In the genomic region with DNA sequence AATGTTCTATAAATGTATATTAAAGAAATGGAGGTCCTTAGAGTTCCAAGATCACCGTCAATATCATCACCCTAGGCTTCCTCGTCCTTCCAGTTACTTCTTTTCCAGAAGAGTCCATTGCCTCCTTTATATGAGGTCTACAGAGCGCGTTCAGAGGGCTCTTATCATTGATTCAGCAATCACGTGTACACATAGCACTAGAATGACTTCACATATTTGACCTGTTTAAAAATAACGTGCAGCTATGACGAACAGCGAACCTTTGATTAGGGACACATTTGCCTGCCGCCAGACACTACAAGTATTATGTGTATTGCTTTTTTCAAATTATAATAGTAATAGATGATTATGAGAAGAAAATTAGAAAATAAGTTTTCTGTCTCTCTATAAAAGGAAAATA, we compare ENCODE assay signal across 1 cellular context.
A peak's percentile ranks its signal among the peaks of the same experiment; 100 is the strongest.
TF ChIP-seq lines count a peak whose summit lies in the region.

No MANE protein-coding gene starts in this region.

TF ChIP-seq in K562, 482 proteins besides CTCF, POLR2A, EP300 and RAD21 (continued from another document):
- TF ChIP-seq NFE2 (IDR thresholded peaks at IDR 0.05; ENCODE audit: low read depth) (peak; percentile 12; the same call in 1 of the 2 replicates), CBX3 (IDR thresholded peaks at IDR 0.05; ENCODE audit: borderline replicate concordance in 1 of 2, low read length in 2 of 2) (no peak)
- TF ChIP-seq, protein P1, sequence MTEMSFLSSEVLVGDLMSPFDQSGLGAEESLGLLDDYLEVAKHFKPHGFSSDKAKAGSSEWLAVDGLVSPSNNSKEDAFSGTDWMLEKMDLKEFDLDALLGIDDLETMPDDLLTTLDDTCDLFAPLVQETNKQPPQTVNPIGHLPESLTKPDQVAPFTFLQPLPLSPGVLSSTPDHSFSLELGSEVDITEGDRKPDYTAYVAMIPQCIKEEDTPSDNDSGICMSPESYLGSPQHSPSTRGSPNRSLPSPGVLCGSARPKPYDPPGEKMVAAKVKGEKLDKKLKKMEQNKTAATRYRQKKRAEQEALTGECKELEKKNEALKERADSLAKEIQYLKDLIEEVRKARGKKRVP (CRISPR knock-in tag; IDR thresholded peaks at IDR 0.05) = no peak
- TF ChIP-seq, protein P2, sequence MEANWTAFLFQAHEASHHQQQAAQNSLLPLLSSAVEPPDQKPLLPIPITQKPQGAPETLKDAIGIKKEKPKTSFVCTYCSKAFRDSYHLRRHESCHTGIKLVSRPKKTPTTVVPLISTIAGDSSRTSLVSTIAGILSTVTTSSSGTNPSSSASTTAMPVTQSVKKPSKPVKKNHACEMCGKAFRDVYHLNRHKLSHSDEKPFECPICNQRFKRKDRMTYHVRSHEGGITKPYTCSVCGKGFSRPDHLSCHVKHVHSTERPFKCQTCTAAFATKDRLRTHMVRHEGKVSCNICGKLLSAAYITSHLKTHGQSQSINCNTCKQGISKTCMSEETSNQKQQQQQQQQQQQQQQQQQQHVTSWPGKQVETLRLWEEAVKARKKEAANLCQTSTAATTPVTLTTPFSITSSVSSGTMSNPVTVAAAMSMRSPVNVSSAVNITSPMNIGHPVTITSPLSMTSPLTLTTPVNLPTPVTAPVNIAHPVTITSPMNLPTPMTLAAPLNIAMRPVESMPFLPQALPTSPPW (CRISPR knock-in tag; IDR thresholded peaks at IDR 0.05) = no peak
- TF ChIP-seq, protein P3, sequence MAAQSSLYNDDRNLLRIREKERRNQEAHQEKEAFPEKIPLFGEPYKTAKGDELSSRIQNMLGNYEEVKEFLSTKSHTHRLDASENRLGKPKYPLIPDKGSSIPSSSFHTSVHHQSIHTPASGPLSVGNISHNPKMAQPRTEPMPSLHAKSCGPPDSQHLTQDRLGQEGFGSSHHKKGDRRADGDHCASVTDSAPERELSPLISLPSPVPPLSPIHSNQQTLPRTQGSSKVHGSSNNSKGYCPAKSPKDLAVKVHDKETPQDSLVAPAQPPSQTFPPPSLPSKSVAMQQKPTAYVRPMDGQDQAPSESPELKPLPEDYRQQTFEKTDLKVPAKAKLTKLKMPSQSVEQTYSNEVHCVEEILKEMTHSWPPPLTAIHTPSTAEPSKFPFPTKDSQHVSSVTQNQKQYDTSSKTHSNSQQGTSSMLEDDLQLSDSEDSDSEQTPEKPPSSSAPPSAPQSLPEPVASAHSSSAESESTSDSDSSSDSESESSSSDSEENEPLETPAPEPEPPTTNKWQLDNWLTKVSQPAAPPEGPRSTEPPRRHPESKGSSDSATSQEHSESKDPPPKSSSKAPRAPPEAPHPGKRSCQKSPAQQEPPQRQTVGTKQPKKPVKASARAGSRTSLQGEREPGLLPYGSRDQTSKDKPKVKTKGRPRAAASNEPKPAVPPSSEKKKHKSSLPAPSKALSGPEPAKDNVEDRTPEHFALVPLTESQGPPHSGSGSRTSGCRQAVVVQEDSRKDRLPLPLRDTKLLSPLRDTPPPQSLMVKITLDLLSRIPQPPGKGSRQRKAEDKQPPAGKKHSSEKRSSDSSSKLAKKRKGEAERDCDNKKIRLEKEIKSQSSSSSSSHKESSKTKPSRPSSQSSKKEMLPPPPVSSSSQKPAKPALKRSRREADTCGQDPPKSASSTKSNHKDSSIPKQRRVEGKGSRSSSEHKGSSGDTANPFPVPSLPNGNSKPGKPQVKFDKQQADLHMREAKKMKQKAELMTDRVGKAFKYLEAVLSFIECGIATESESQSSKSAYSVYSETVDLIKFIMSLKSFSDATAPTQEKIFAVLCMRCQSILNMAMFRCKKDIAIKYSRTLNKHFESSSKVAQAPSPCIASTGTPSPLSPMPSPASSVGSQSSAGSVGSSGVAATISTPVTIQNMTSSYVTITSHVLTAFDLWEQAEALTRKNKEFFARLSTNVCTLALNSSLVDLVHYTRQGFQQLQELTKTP (IDR thresholded peaks at IDR 0.05; ENCODE audit: low read depth in 1 of 2, partially characterized antibody in 2 of 2) = no peak
